ENCODE assay signal across 12 cellular contexts in genomic region chr4:137545461-137545861, GRCh38. TPM values are rescaled to one million over a fixed set of nuclear protein-coding genes. Genes with fewer than 3 reads are reported as not detected.
DNase-seq lines count a peak whose midpoint lies in the region; ATAC-seq and TF ChIP-seq lines count a peak whose summit lies in the region.
"Had no signal": no experiment of that assay in that cellular context is flagged by ENCODE, and none has a peak within 500 bp of the region (broad histone marks: within the 10 kb centered on the region; RNA-seq: fewer than 3 reads in every experiment).

No MANE protein-coding gene starts in this region.

- DNase-seq in GM04504 (ENCODE audit: low read depth), result peak; percentile 96
- DNase-seq in SK-N-MC (ENCODE audit: low read depth, low spot score), result no peak
- peak; percentile 64 to 77 for DNase-seq in cardiac muscle cell (ENCODE audit: low read depth in 1 of 2, low spot score in 1 of 2)
- DNase-seq in sigmoid colon, result peak; percentile 68
- no peak for DNase-seq in testis
- no peak for DNase-seq in NCI-H774 (lab: John Stamatoyannopoulos, UW)
- no peak for DNase-seq in NCI-H82 (lab: John Stamatoyannopoulos, UW)
- no peak for DNase-seq in foreskin keratinocyte
- DNase-seq: activated naive CD4-positive, alpha-beta T cell treated with anti-CD3 and anti-CD28 coated beads for 36 hours; DMS53; NCI-H1105 treated with DMSO at 0.1 percent for 48 hours had no signal

- TF ChIP-seq CTCF in cardiac muscle cell (IDR thresholded peaks at IDR 0.05; ENCODE audit: low read depth, low read length), result no peak
- TF ChIP-seq CTCF in sigmoid colon (IDR thresholded peaks at IDR 0.05), result no peak
- TF ChIP-seq CTCF in testis (IDR thresholded peaks at IDR 0.05), result no peak
- no peak for TF ChIP-seq CTCF in foreskin keratinocyte (conservative IDR thresholded peaks at IDR 0.05)

- H3K9ac ChIP-seq in SK-N-MC (ENCODE audit: insufficient read length), result no peak overlapping the region

- intact Hi-C loops in sigmoid colon (cut with DNase I), result no loop called here
- intact Hi-C loops in testis (cut with DNase I; ENCODE audit: low total_unique reads), result no loop called here

- H3K9me3 ChIP-seq in SK-N-MC (ENCODE audit: low read depth, low read length) (no peaks in the 10 kb centered on the region), cardiac muscle cell (ENCODE audit: low read depth) (no peaks in the 10 kb centered on the region), sigmoid colon (no peaks in the 10 kb centered on the region), testis (no peaks in the 10 kb centered on the region)

- 66 to 70% methylated on average over 4 of the region's 4 CpGs for WGBS in sigmoid colon, 2 donors
- WGBS in testis, 2 donors, result 67 to 72% methylated on average over 4 of the region's 4 CpGs

- ATAC-seq in foreskin keratinocyte, result no peak

- H3K27ac ChIP-seq in SK-N-MC (0 out of 2 replicates have a peak overlapping the region, but pooled peaks have one; percentile 13), cardiac muscle cell (no peak overlapping the region), sigmoid colon (peak overlapping the region in 3 of 4 donors; percentile 48 to 57 (median 54)), testis (no peak overlapping the region), foreskin keratinocyte (no peak overlapping the region)
- H3K27ac ChIP-seq: VCaP had no signal

- H3K4me3 ChIP-seq in SK-N-MC (no peak overlapping the region; the same call in 1 of the 2 replicates), cardiac muscle cell (no peak overlapping the region), sigmoid colon (no peak overlapping the region), testis (no peak overlapping the region)

- TF ChIP-seq EP300 in sigmoid colon (IDR thresholded peaks at IDR 0.05), result no peak

- TF ChIP-seq POLR2A in sigmoid colon (IDR thresholded peaks at IDR 0.05) (no peak), testis (IDR thresholded peaks at IDR 0.05) (no peak)

- H3K4me1 ChIP-seq in cardiac muscle cell (ENCODE audit: low read depth) (peaks cover 9% of the 10 kb centered on the region), sigmoid colon (peaks cover 0 to 46% (median 11%) of the 10 kb centered on the region in 4 donors), testis (no peaks in the 10 kb centered on the region), foreskin keratinocyte (no peaks in the 10 kb centered on the region)

- no peaks in the 10 kb centered on the region for H3K27me3 ChIP-seq in cardiac muscle cell
- no peaks in the 10 kb centered on the region for H3K27me3 ChIP-seq in sigmoid colon
- no peaks in the 10 kb centered on the region for H3K27me3 ChIP-seq in testis
- H3K27me3 ChIP-seq in foreskin keratinocyte, result no peaks in the 10 kb centered on the region

- H3K36me3 ChIP-seq in SK-N-MC (ENCODE audit: insufficient read depth, low read length) (no peaks in the 10 kb centered on the region), cardiac muscle cell (no peaks in the 10 kb centered on the region), sigmoid colon (no peaks in the 10 kb centered on the region), testis (ENCODE audit: low read depth, missing control alignments) (no peaks in the 10 kb centered on the region)

RNA-seq across cellular contexts. Expression of gene PCDH18, which starts 13.2 kb away (rescaled TPM):
- total RNA-seq in cardiac muscle cell (6.6 and 9.8 TPM in 2 replicates), sigmoid colon (100 to 1,000 TPM in 1 of 4 donors, 10 to 100 TPM in 3; 64.6 to 108 (median 70.4) TPM), testis (10 to 100 TPM; 15.3 to 23.3 TPM), foreskin keratinocyte (0.28 and 0.48 TPM in 2 replicates)
- polyA plus RNA-seq in cardiac muscle cell (2.2 and 2.5 TPM in 2 replicates), sigmoid colon (1 to 10 TPM; 1.8 to 4.7 (median 4.2) TPM), testis (ENCODE audit: insufficient read depth, low read depth, low replicate concordance) (12.3 TPM), foreskin keratinocyte (0.04 and 0.10 TPM in 2 replicates)

Comparison
In these comparisons a context has a peak if more than half of its experiments do, and no peak if none do; other contexts are left out.
1. DNase-seq: peak in GM04504 (single experiment), cardiac muscle cell (2 of 2) and sigmoid colon (single experiment); none in SK-N-MC (single experiment), testis (single experiment), NCI-H774 (single experiment), NCI-H82 (single experiment) and foreskin keratinocyte (0 of 2).
2. H3K27ac ChIP-seq: peak in SK-N-MC (single experiment) and sigmoid colon (3 of 4); none in cardiac muscle cell (single experiment), testis (0 of 2) and foreskin keratinocyte (single experiment).